8 cellular contexts compared by ENCODE assay signal in genomic region chr4:26083987-26084386, GRCh38.
DNase-seq lines count a peak whose midpoint lies in the region; ATAC-seq and TF ChIP-seq lines count a peak whose summit lies in the region.

No MANE protein-coding gene starts in this region.

- no peaks in the 10 kb centered on the region for H3K27me3 ChIP-seq in brain microvascular endothelial cell (replicated peaks)
- H3K27me3 ChIP-seq in thyroid gland: no peaks in the 10 kb centered on the region

- ATAC-seq in GM21360 (IDR thresholded peaks at IDR 0.05; ENCODE audit: unreplicated experiment): peak; percentile 70
- ATAC-seq in HG03575 (IDR thresholded peaks at IDR 0.05; ENCODE audit: extremely low read depth, insufficient number of reproducible peaks, low FRiP score, unreplicated experiment): peak; percentile 36
- no peak for ATAC-seq in left colon

- POLR2A ChIA-PET in GM10248 (lab: Yijun Ruan, JAX): interaction anchor here (0.6 kb wide), 1 partner anchor 244 kb away, joined by 7 read pairs; no protein-coding TSS in a partner anchor

- H3K36me3 ChIP-seq in brain microvascular endothelial cell (replicated peaks) (no peaks in the 10 kb centered on the region), thyroid gland (no peaks in the 10 kb centered on the region)

- intact Hi-C loops in thyroid gland (cut with DNase I) (loop anchor here (10.0 kb wide), 1 partner anchor 321 kb away; no protein-coding TSS in a partner anchor), left colon (cut with DNase I, micrococcal nuclease) (loop anchor here in 1 of 2 donors (10.0 kb wide), 1 partner anchor 331 kb away; no protein-coding TSS in a partner anchor)

- no peaks in the 10 kb centered on the region for H3K9me3 ChIP-seq in thyroid gland

- no peak for TF ChIP-seq POLR2A in thyroid gland (IDR thresholded peaks at IDR 0.05)

- DNase-seq in GM10248 (ENCODE audit: extremely low spot score) (peak; percentile 33), brain microvascular endothelial cell (peak; percentile 70), thyroid gland (peak; percentile 36 to 37), GF-D8 (lab: John Stamatoyannopoulos, UW) (no peak), left colon (no peak)
- no peak for DNase-seq in NK-92 treated with Interleukin-12 subunit alpha and Interleukin-12 subunit beta, amount 100 ng/mL, for 24 hours (lab: John Stamatoyannopoulos, UW)

- in situ Hi-C loops in brain microvascular endothelial cell (cut with HindIII; ENCODE audit: low pct_ligation_motif_present, low sequenced_read_pairs): no loop called here

- WGBS in thyroid gland, 2 donors: 39 to 41% methylated on average over 4 of the region's 4 CpGs

- H3K4me3 ChIP-seq in brain microvascular endothelial cell (ENCODE audit: low read depth, low read length) (no peak overlapping the region), thyroid gland (replicated peaks in 1 of 3) (no peak overlapping the region)

- CTCF ChIA-PET in GM10248 (lab: Yijun Ruan, JAX): interaction anchor here (1.1 to 7.2 kb wide), 18 partner anchors 8 to 242 kb away, joined by 3 to 27 read pairs (median 8); no protein-coding TSS in a partner anchor

- H3K27ac ChIP-seq in brain microvascular endothelial cell (no peak overlapping the region), thyroid gland (no peak overlapping the region)

- TF ChIP-seq CTCF in GM10248 (IDR thresholded peaks at IDR 0.05; ENCODE audit: control extremely low read depth, extremely low read depth, low read depth, missing control alignments): no peak
- TF ChIP-seq CTCF in brain microvascular endothelial cell (IDR thresholded peaks at IDR 0.05; ENCODE audit: low read depth, low read length, missing control alignments): no peak
- TF ChIP-seq CTCF in thyroid gland (IDR thresholded peaks at IDR 0.05): no peak

- peaks cover 10 to 13% of the 10 kb centered on the region in 2 donors for H3K4me1 ChIP-seq in thyroid gland

Comparison
In these comparisons a context has a peak if more than half of its experiments do, and no peak if none do; other contexts are left out.
1. DNase-seq: peak in GM10248 (single experiment), brain microvascular endothelial cell (single experiment) and thyroid gland (2 of 2); none in GF-D8 (single experiment), left colon (0 of 2) and NK-92 treated with Interleukin-12 subunit alpha and Interleukin-12 subunit beta, amount 100 ng/mL, for 24 hours (single experiment).